In the genomic region with DNA sequence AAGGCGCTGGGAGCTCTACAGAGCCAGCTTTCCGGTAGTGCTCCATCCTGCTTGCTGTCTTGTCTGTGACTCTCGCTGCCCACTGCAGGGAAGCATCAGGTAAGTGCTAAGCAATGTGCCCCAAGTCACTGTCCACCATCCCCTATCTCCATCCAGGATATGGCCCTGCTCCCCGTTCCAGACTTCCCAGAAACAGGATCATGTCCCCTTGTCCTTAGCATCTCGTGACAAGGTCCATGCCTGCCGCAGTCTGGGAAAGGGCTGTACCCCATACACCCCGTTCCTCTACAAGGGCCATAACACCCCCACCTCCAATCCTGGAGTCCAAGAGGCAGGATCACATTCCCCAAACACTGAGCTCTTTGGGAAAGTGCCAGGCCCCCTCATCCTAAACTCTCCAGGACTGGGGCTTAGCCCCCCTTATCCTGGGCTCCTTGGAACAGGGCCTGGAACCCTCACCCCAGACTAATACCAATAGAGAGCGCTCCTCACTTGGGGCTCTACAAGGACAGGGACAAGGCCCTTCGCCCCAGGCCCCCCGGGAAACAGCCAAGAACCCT, we compare ENCODE assay signal across 6 cellular contexts. TPM values are rescaled to one million over a fixed set of nuclear protein-coding genes. Genes with fewer than 3 reads are reported as not detected.
DNase-seq lines count a peak whose midpoint lies in the region; ATAC-seq, FAIRE-seq and TF ChIP-seq lines count a peak whose summit lies in the region.

No MANE protein-coding gene starts in this region.

- H3K79me2 ChIP-seq in hepatocyte: peaks cover 13% of the 10 kb centered on the region

- 66% methylated on average over 10 of the region's 10 CpGs for WGBS in hepatocyte (ENCODE audit: low lambda C conversion rate, missing lambda C conversion rate)

- TF ChIP-seq CTCF in GM12875 (IDR thresholded peaks at IDR 0.05; ENCODE audit: borderline replicate concordance, insufficient read depth, low read depth, low read length): no peak
- TF ChIP-seq CTCF in RWPE2 (IDR thresholded peaks at IDR 0.05; ENCODE audit: poor library complexity, severe bottlenecking): no peak
- TF ChIP-seq CTCF in hepatocyte (IDR thresholded peaks at IDR 0.05; ENCODE audit: poor library complexity): no peak

- no peak for DNase-seq in RWPE2 (ENCODE audit: low spot score)
- peak; percentile 26 for DNase-seq in hepatocyte (ENCODE audit: low spot score)
- no peak for DNase-seq in urothelium cell line (ENCODE audit: low spot score)
- DNase-seq in posterior vena cava (ENCODE audit: low spot score): no peak

- H3K9me2 ChIP-seq in hepatocyte (replicated peaks; ENCODE audit: insufficient read depth): no peaks in the 10 kb centered on the region

- no peaks in the 10 kb centered on the region for H3K4me1 ChIP-seq in RWPE2 (ENCODE audit: insufficient read depth, poor library complexity, severe bottlenecking)
- peaks cover 9% of the 10 kb centered on the region for H3K4me1 ChIP-seq in hepatocyte (ENCODE audit: insufficient read depth)

- H3K4me2 ChIP-seq in hepatocyte: peak overlapping the region; percentile 92

- intact Hi-C loops in posterior vena cava (cut with DNase I): loop anchor here in 1 of 2 donors (5.0 kb wide), 1 partner anchor 274 kb away; no protein-coding TSS in a partner anchor

- H3K9me3 ChIP-seq in RWPE2 (ENCODE audit: severe bottlenecking) (no peaks in the 10 kb centered on the region), hepatocyte (ENCODE audit: low read depth) (no peaks in the 10 kb centered on the region)

- H2AFZ ChIP-seq in hepatocyte: peak overlapping the region; percentile 94

- H3K4me3 ChIP-seq in GM12875 (ENCODE audit: low read depth, low read length) (peak overlapping the region; percentile 89), RWPE2 (ENCODE audit: severe bottlenecking) (peak overlapping the region; percentile 57), hepatocyte (peak overlapping the region; percentile 67)

- FAIRE-seq in urothelium cell line (lab: Jason Lieb, UNC): peak; percentile 74

- H3K27me3 ChIP-seq in RWPE2 (ENCODE audit: insufficient read depth, poor library complexity, severe bottlenecking) (no peaks in the 10 kb centered on the region), hepatocyte (no peaks in the 10 kb centered on the region)

- H3K27ac ChIP-seq in RWPE2 (ENCODE audit: poor library complexity, severe bottlenecking): peak overlapping the region; percentile 73
- H3K27ac ChIP-seq in hepatocyte: peak overlapping the region; percentile 82

- ATAC-seq in RWPE2 (ENCODE audit: low read depth): peak; percentile 2; the same call in 1 of the 3 replicates
- ATAC-seq in GM18867 (IDR thresholded peaks at IDR 0.05; ENCODE audit: unreplicated experiment): no peak

- H4K20me1 ChIP-seq in hepatocyte (ENCODE audit: insufficient read depth, poor library complexity, severe bottlenecking): no peaks in the 10 kb centered on the region

- H3K36me3 ChIP-seq in RWPE2 (ENCODE audit: low read depth): no peaks in the 10 kb centered on the region
- H3K36me3 ChIP-seq in hepatocyte (replicated peaks; ENCODE audit: insufficient read depth, low read depth): no peaks in the 10 kb centered on the region

RNA-seq across cellular contexts. Expression of gene RPP25L, which starts 0.6 kb away (rescaled TPM):
- 30.0 and 31.5 TPM in 2 replicates for total RNA-seq in hepatocyte
- 31.8 and 35.7 TPM in 2 replicates for polyA plus RNA-seq in hepatocyte
- total RNA-seq in posterior vena cava: 10 to 100 TPM in 1 of 2 donors, 1 to 10 TPM in 1; 5.1 to 10.8 TPM

RNA-seq across cellular contexts. Expression of gene DCTN3, which starts 9.0 kb away (rescaled TPM):
- 60.3 and 75.0 TPM in 2 replicates for total RNA-seq in hepatocyte
- 83.1 and 114 TPM in 2 replicates for polyA plus RNA-seq in hepatocyte
- total RNA-seq in posterior vena cava: 10 to 100 TPM; 73.8 to 77.0 TPM

RNA-seq across cellular contexts. Expression of gene ARID3C, which starts 17.5 kb away (rescaled TPM):
- total RNA-seq in hepatocyte (0.27 TPM in 1 of 2 replicates, not detected in the other), posterior vena cava (not detected)
- polyA plus RNA-seq in hepatocyte: 0.21 TPM in 1 of 2 replicates, not detected in the other

RNA-seq across cellular contexts. Expression of gene CNTFR, which starts 21.8 kb away (rescaled TPM):
- 2.1 and 4.7 TPM in 2 replicates for total RNA-seq in hepatocyte
- polyA plus RNA-seq in hepatocyte: 7.0 and 7.5 TPM in 2 replicates
- total RNA-seq in posterior vena cava: 10 to 100 TPM in 1 of 2 donors, 1 to 10 TPM in 1; 7.0 to 15.5 TPM

RNA-seq across cellular contexts. Expression of gene SIGMAR1, which starts 26.3 kb away (rescaled TPM):
- 126 and 141 TPM in 2 replicates for total RNA-seq in hepatocyte
- polyA plus RNA-seq in hepatocyte: 212 and 240 TPM in 2 replicates
- total RNA-seq in posterior vena cava: 10 to 100 TPM; 38.1 to 48.5 TPM
